25 cellular contexts compared by ENCODE assay signal in genomic region chr4:154998773-154999172, GRCh38.
"Had no signal": no experiment of that assay in that cellular context is flagged by ENCODE, and none has a peak within 500 bp of the region (broad histone marks: within the 10 kb centered on the region; RNA-seq: fewer than 3 reads in every experiment).

No MANE protein-coding gene starts in this region.

- H3K27me3 Mint-ChIP-seq: natural killer cell treated with Interleukin-12 subunit alpha and Interleukin-12 subunit beta and Interleukin-15 and Interleukin-18, amount 100 ng/mL, for 72 hours; type B pancreatic cell had no signal

- H3K27ac ChIP-seq: dorsolateral prefrontal cortex, gastroesophageal sphincter, left ventricle myocardium inferior, lower lobe of right lung, parathyroid adenoma, prostate gland, skin epidermis, stomach, thyroid gland had no signal

- H3K36me3 Mint-ChIP-seq: immature natural killer cell; memory B cell; natural killer cell treated with Interleukin-12 subunit alpha and Interleukin-12 subunit beta and Interleukin-15 and Interleukin-18, amount 100 ng/mL, for 72 hours; stimulated activated naive B cell treated with anti-CD40 and anti-IgM and Interleukin-4, amounts not matched to agents 10 μg/mL and 1 μg/mL and 100 μg/mL, for 72 hours; type B pancreatic cell had no signal

- H3K4me1 Mint-ChIP-seq: immature natural killer cell; memory B cell; stimulated activated naive B cell treated with anti-CD40 and anti-IgM and Interleukin-4, amounts not matched to agents 10 μg/mL and 1 μg/mL and 100 μg/mL, for 72 hours had no signal

- H3K9me3 Mint-ChIP-seq: natural killer cell treated with Interleukin-12 subunit alpha and Interleukin-12 subunit beta and Interleukin-15 and Interleukin-18, amount 100 ng/mL, for 72 hours; type B pancreatic cell had no signal

- H3K36me3 ChIP-seq: gastroesophageal sphincter, left ventricle myocardium inferior, lower lobe of right lung, prostate gland, stomach, thyroid gland had no signal

- H3K9me3 ChIP-seq: gastroesophageal sphincter, left ventricle myocardium inferior, lower lobe of right lung, prostate gland, stomach, thyroid gland had no signal

- H3K4me1 ChIP-seq: gastroesophageal sphincter, left ventricle myocardium inferior, lower lobe of right lung, parathyroid adenoma, prostate gland, stomach, thyroid gland had no signal

- DNase-seq: cortex of kidney; dorsolateral prefrontal cortex; effector CD8-positive, alpha-beta T cell; glutamatergic neuron; immature natural killer cell; kidney; left cardiac atrium; left ventricle myocardium inferior; lower lobe of right lung; midbrain; occipital lobe; stimulated activated CD4-positive, alpha-beta T cell treated with anti-CD3 and anti-CD28 coated beads, Interleukin-2, amount 100 ng/mL, for 24 hours; stimulated activated CD4-positive, alpha-beta T cell treated with anti-CD3 and anti-CD28 coated beads, Interleukin-4, amount 100 ng/mL, for 4 hours; stimulated activated naive B cell treated with anti-CD40 and anti-IgM and Interleukin-4, amounts not matched to agents 10 μg/mL and 1 μg/mL and 100 μg/mL, for 72 hours; stomach; thyroid gland had no signal

- H3K4me3 ChIP-seq: dorsolateral prefrontal cortex, gastroesophageal sphincter, left ventricle myocardium inferior, lower lobe of right lung, prostate gland, skin epidermis, stomach, thyroid gland had no signal

- H2AFZ ChIP-seq: parathyroid adenoma had no signal

- ATAC-seq: esophagus mucosa; gastroesophageal sphincter; lower lobe of right lung; natural killer cell treated with Interleukin-12 subunit alpha and Interleukin-12 subunit beta and Interleukin-15 and Interleukin-18, amount 100 ng/mL, for 72 hours; sciatic nerve; stimulated activated naive B cell treated with anti-CD40 and anti-IgM and Interleukin-4, amounts not matched to agents 10 μg/mL and 1 μg/mL and 100 μg/mL, for 72 hours had no signal

- H3K4me3 Mint-ChIP-seq: immature natural killer cell; memory B cell; natural killer cell treated with Interleukin-12 subunit alpha and Interleukin-12 subunit beta and Interleukin-15 and Interleukin-18, amount 100 ng/mL, for 72 hours; stimulated activated naive B cell treated with anti-CD40 and anti-IgM and Interleukin-4, amounts not matched to agents 10 μg/mL and 1 μg/mL and 100 μg/mL, for 72 hours; type B pancreatic cell had no signal

- H3K27ac Mint-ChIP-seq: immature natural killer cell; memory B cell; natural killer cell treated with Interleukin-12 subunit alpha and Interleukin-12 subunit beta and Interleukin-15 and Interleukin-18, amount 100 ng/mL, for 72 hours; stimulated activated naive B cell treated with anti-CD40 and anti-IgM and Interleukin-4, amounts not matched to agents 10 μg/mL and 1 μg/mL and 100 μg/mL, for 72 hours; type B pancreatic cell had no signal

- H3K79me2 ChIP-seq: parathyroid adenoma had no signal

- H3K27me3 ChIP-seq: gastroesophageal sphincter, stomach, thyroid gland had no signal
